8 cellular contexts compared by ENCODE assay signal in genomic region chr17:38705803-38706624, GRCh38. TPM values are rescaled to one million over a fixed set of nuclear protein-coding genes. Genes with fewer than 3 reads are reported as not detected.
DNase-seq lines count a peak whose midpoint lies in the region; ATAC-seq and TF ChIP-seq lines count a peak whose summit lies in the region.

No MANE protein-coding gene starts in this region.

- H3K27me3 ChIP-seq in NT2/D1 (ENCODE audit: insufficient read depth, insufficient read length) (peaks cover 59% of the 10 kb centered on the region), adipocyte (replicated peaks; ENCODE audit: control insufficient read depth, insufficient read depth, low read length) (no peaks in the 10 kb centered on the region), heart right ventricle (no peaks in the 10 kb centered on the region), rectal smooth muscle tissue (ENCODE audit: control insufficient read depth, insufficient read depth, low read length) (no peaks in the 10 kb centered on the region)

- peak overlapping the region; percentile 92 to 100 (median 98) for H3K27ac ChIP-seq in heart right ventricle
- peak overlapping the region; percentile 79 for H3K27ac ChIP-seq in rectal smooth muscle tissue (ENCODE audit: low read depth, low read length)

- DNase-seq in NCI-H1092 (lab: John Stamatoyannopoulos, UW) (peak; percentile 16), NCI-H1092 treated with DMSO at 0.1 percent for 48 hours (lab: John Stamatoyannopoulos, UW) (no peak), NT2/D1 (ENCODE audit: low read depth, low spot score) (no peak), adipocyte (ENCODE audit: low read depth) (peak; percentile 56), heart right ventricle (peak; percentile 72 to 83), NCI-H1048 (lab: John Stamatoyannopoulos, UW) (no peak)

- TF ChIP-seq CTCF in heart right ventricle (IDR thresholded peaks at IDR 0.05) = no peak

- no peaks in the 10 kb centered on the region for H3K9me3 ChIP-seq in NT2/D1 (ENCODE audit: insufficient read depth, low read length)
- H3K9me3 ChIP-seq in adipocyte (ENCODE audit: control insufficient read depth, low read length) = no peaks in the 10 kb centered on the region
- no peaks in the 10 kb centered on the region for H3K9me3 ChIP-seq in heart right ventricle

- H3K36me3 ChIP-seq in NT2/D1 (ENCODE audit: insufficient read depth, insufficient read length, low read length) = peaks cover 8% of the 10 kb centered on the region
- H3K36me3 ChIP-seq in adipocyte (ENCODE audit: control insufficient read depth, insufficient read depth, low read length, severe bottlenecking) = peaks cover 16% of the 10 kb centered on the region
- peaks cover 0 to 41% (median 10%) of the 10 kb centered on the region in 9 donors for H3K36me3 ChIP-seq in heart right ventricle
- peaks cover 16% of the 10 kb centered on the region for H3K36me3 ChIP-seq in rectal smooth muscle tissue (ENCODE audit: control insufficient read depth, insufficient read depth, low read length)

- ATAC-seq in heart right ventricle (peak in 5 of 8 donors; percentile 0 to 25 (median 9)), HG02763 (IDR thresholded peaks at IDR 0.05; ENCODE audit: unreplicated experiment) (no peak)

- H3K4me3 ChIP-seq in NT2/D1 (ENCODE audit: insufficient read length, low read depth) (peak overlapping the region; percentile 59), adipocyte (ENCODE audit: low read length) (peak overlapping the region; percentile 90), heart right ventricle (peak overlapping the region; percentile 69 to 96 (median 88)), rectal smooth muscle tissue (ENCODE audit: low read length) (peak overlapping the region; percentile 62)

- peaks cover 38% of the 10 kb centered on the region for H3K4me1 ChIP-seq in NT2/D1 (ENCODE audit: insufficient read depth, insufficient read length)
- peaks cover 33% of the 10 kb centered on the region for H3K4me1 ChIP-seq in adipocyte (ENCODE audit: control insufficient read depth, insufficient read depth, low read length)
- H3K4me1 ChIP-seq in heart right ventricle = peaks cover 8 to 72% (median 45%) of the 10 kb centered on the region in 9 donors
- peaks cover 14% of the 10 kb centered on the region for H3K4me1 ChIP-seq in rectal smooth muscle tissue (ENCODE audit: control insufficient read depth, insufficient read depth, low read length)

- intact Hi-C loops in heart right ventricle (cut with DNase I) = loop anchor here in 3 of 10 donors (2.0 to 5.0 kb wide), 3 partner anchors 23 to 36 kb away; partner anchors contain the start of gene CISD3 (in 1 of the 3)

- peak overlapping the region; percentile 75 for H3K9ac ChIP-seq in NT2/D1 (ENCODE audit: insufficient read length, low read depth)
- peak overlapping the region; percentile 81 for H3K9ac ChIP-seq in adipocyte (ENCODE audit: low read length)
- peak overlapping the region; percentile 13 for H3K9ac ChIP-seq in rectal smooth muscle tissue (ENCODE audit: low read length)

- WGBS in heart right ventricle, 2 donors = 1% methylated on average over 44 of the region's 44 CpGs

RNA-seq across cellular contexts. Expression of gene MLLT6, which starts 0.9 kb away (rescaled TPM):
- total RNA-seq in heart right ventricle = 100 to 1,000 TPM in 1 of 10 donors, 10 to 100 TPM in 9; 56.3 to 100 (median 67.5) TPM
- 100 to 1,000 TPM in 1 of 2 donors, 10 to 100 TPM in 1; 17.3 to 104 TPM for polyA plus RNA-seq in heart right ventricle

RNA-seq across cellular contexts. Expression of gene CISD3, which starts 24.1 kb away (rescaled TPM):
- 10 to 100 TPM; 58.1 to 84.1 (median 69.4) TPM for total RNA-seq in heart right ventricle
- polyA plus RNA-seq in heart right ventricle = 10 to 100 TPM; 50.5 to 83.6 TPM

RNA-seq across cellular contexts. Expression of gene EPOP, which starts 31.3 kb away (rescaled TPM):
- total RNA-seq in heart right ventricle = 1 to 10 TPM in 2 of 10 donors, under 1 TPM in 8; 0.25 to 1.3 (median 0.64) TPM
- 1 to 10 TPM in 1 of 2 donors, under 1 TPM in 1; 0.66 to 2.2 TPM for polyA plus RNA-seq in heart right ventricle

RNA-seq across cellular contexts. Expression of gene PCGF2, which starts 42.1 kb away (rescaled TPM):
- 10 to 100 TPM; 15.8 to 30.0 (median 22.8) TPM for total RNA-seq in heart right ventricle
- polyA plus RNA-seq in heart right ventricle = 10 to 100 TPM; 23.8 to 51.6 TPM

RNA-seq across cellular contexts. Expression of gene PSMB3, which starts 46.5 kb away (rescaled TPM):
- 100 to 1,000 TPM; 148 to 220 (median 162) TPM for total RNA-seq in heart right ventricle
- 100 to 1,000 TPM; 359 to 379 TPM for polyA plus RNA-seq in heart right ventricle

Comparison
In these comparisons a context has a peak if more than half of its experiments do, and no peak if none do; other contexts are left out.
1. DNase-seq: peak in NCI-H1092 (single experiment), adipocyte (single experiment) and heart right ventricle (2 of 2); none in NCI-H1092 treated with DMSO at 0.1 percent for 48 hours (single experiment), NT2/D1 (single experiment) and NCI-H1048 (single experiment).
2. H3K9ac ChIP-seq: peak in every context shown above with its lines; median percentile 81 in adipocyte; 75 in NT2/D1; 13 in rectal smooth muscle tissue.
3. Peak in every context shown above with its lines, with median percentiles within 50 percentile points of each other: H3K4me3 ChIP-seq.